ENCODE assay signal across 16 cellular contexts in genomic region chr7:81616951-81617350, GRCh38.
A peak's percentile ranks its signal among the peaks of the same experiment; 100 is the strongest.
DNase-seq lines count a peak whose midpoint lies in the region; ATAC-seq lines count a peak whose summit lies in the region.
"Had no signal": no experiment of that assay in that cellular context is flagged by ENCODE, and none has a peak within 500 bp of the region (broad histone marks: within the 10 kb centered on the region; RNA-seq: fewer than 3 reads in every experiment).

No MANE protein-coding gene starts in this region.

- POLR2A ChIA-PET in naive thymus-derived CD8-positive, alpha-beta T cell (lab: Charles Lee), result no interaction called here

- H4K8ac ChIP-seq in mesendoderm (ENCODE audit: low read depth, low read length), result no peak overlapping the region

- H2BK120ac ChIP-seq in mesendoderm (ENCODE audit: low read depth, low read length), result no peak overlapping the region

- H3K79me1 ChIP-seq in mesendoderm (ENCODE audit: low read length), result no peaks in the 10 kb centered on the region

- no CpG with 5 or more reads among the region's 3 CpGs for WGBS in mesendoderm (ENCODE audit: extremely low coverage, insufficient coverage, low lambda C conversion rate)

- H3K4me1 Mint-ChIP-seq in naive thymus-derived CD8-positive, alpha-beta T cell, result no peaks in the 10 kb centered on the region
- H3K4me1 Mint-ChIP-seq: CD4-positive, alpha-beta memory T cell; IgD-negative memory B cell; neural progenitor cell had no signal

- no peak overlapping the region for H2AK5ac ChIP-seq in mesendoderm (ENCODE audit: low read length)

- H3K56ac ChIP-seq in mesendoderm (ENCODE audit: low read length), result no peak overlapping the region

- DNase-seq in amniotic epithelial cell (ENCODE audit: low read depth) (peak; percentile 31), mesendoderm (peak; percentile 7)
- no peak for DNase-seq in naive thymus-derived CD8-positive, alpha-beta T cell
- no peak for DNase-seq in stimulated activated CD4-positive, alpha-beta T cell treated with anti-CD3 and anti-CD28 coated beads, Interleukin-1b, Interleukin-23, amount 100 ng/mL, for 48 hours
- DNase-seq: activated CD4-positive, alpha-beta T cell treated with anti-CD3 and anti-CD28 coated beads, Interleukin-2, amount 50 U/mL, for 48 hours; activated effector memory CD4-positive, alpha-beta T cell treated with anti-CD3 and anti-CD28 coated beads, Interleukin-2, amount 50 U/mL, for 16 hours; CD4-positive, alpha-beta memory T cell; left cardiac atrium; NCI-H187 had no signal

- H3K27me3 Mint-ChIP-seq in naive thymus-derived CD8-positive, alpha-beta T cell, result no peaks in the 10 kb centered on the region
- H3K27me3 Mint-ChIP-seq: CD4-positive, alpha-beta memory T cell; IgD-negative memory B cell had no signal

- H3K4me2 ChIP-seq in mesendoderm (ENCODE audit: low read length), result no peak overlapping the region
- H3K4me2 ChIP-seq: neural progenitor cell had no signal

- H2BK15ac ChIP-seq in mesendoderm (replicated peaks; ENCODE audit: low read depth), result no peak overlapping the region

- H3K9ac ChIP-seq in mesendoderm (ENCODE audit: low read length), result no peak overlapping the region
- H3K9ac ChIP-seq: neural progenitor cell had no signal

- no peaks in the 10 kb centered on the region for H3K79me2 ChIP-seq in mesendoderm (ENCODE audit: control insufficient read depth, insufficient read depth, low read length)

- H3K4me3 Mint-ChIP-seq in naive thymus-derived CD8-positive, alpha-beta T cell, result no peak overlapping the region
- H3K4me3 Mint-ChIP-seq: IgD-negative memory B cell; neural progenitor cell; T-helper 1 cell treated with Interleukin-12 subunit alpha and Interleukin-12 subunit beta and Interleukin-4 antibody, amounts not matched to agents 30 μg/mL and 1 μg/mL, for 36 hours had no signal

- H3K18ac ChIP-seq in mesendoderm (ENCODE audit: low read length), result no peak overlapping the region

- H3K23ac ChIP-seq in mesendoderm (ENCODE audit: low read length), result no peak overlapping the region

- H3K36me3 ChIP-seq in mesendoderm (ENCODE audit: control insufficient read depth, insufficient read depth, low read length), result no peaks in the 10 kb centered on the region
- H3K36me3 ChIP-seq: neural progenitor cell had no signal

- no peak overlapping the region for H4K5ac ChIP-seq in mesendoderm (ENCODE audit: low read length)

- H3K4ac ChIP-seq in mesendoderm (ENCODE audit: low read depth, low read length), result no peak overlapping the region

- ATAC-seq in GM18498 (IDR thresholded peaks at IDR 0.05; ENCODE audit: unreplicated experiment) (peak; percentile 56), HG02852 (IDR thresholded peaks at IDR 0.05; ENCODE audit: unreplicated experiment) (peak; percentile 73), HG02759 (IDR thresholded peaks at IDR 0.05; ENCODE audit: unreplicated experiment) (no peak), GM18502 (IDR thresholded peaks at IDR 0.05; ENCODE audit: poor library complexity, unreplicated experiment) (no peak)
- ATAC-seq in naive thymus-derived CD8-positive, alpha-beta T cell, result no peak
- ATAC-seq: left cardiac atrium had no signal

- no peak overlapping the region for H2BK5ac ChIP-seq in mesendoderm (ENCODE audit: low read length)

- peaks cover 0 to 9% (median 0%) of the 10 kb centered on the region in 9 donors for H3K9me3 Mint-ChIP-seq in naive thymus-derived CD8-positive, alpha-beta T cell
- H3K9me3 Mint-ChIP-seq: neural progenitor cell; T-helper 1 cell treated with Interleukin-12 subunit alpha and Interleukin-12 subunit beta and Interleukin-4 antibody, amounts not matched to agents 30 μg/mL and 1 μg/mL, for 36 hours had no signal

- H3K27ac ChIP-seq in mesendoderm (ENCODE audit: low read depth, low read length), result no peak overlapping the region
- H3K27ac ChIP-seq: neural progenitor cell had no signal

- H3K36me3 Mint-ChIP-seq in naive thymus-derived CD8-positive, alpha-beta T cell, result no peaks in the 10 kb centered on the region
- H3K36me3 Mint-ChIP-seq: CD4-positive, alpha-beta memory T cell; IgD-negative memory B cell; neural progenitor cell had no signal

- H3K27ac Mint-ChIP-seq in naive thymus-derived CD8-positive, alpha-beta T cell, result no peak overlapping the region
- H3K27ac Mint-ChIP-seq: CD4-positive, alpha-beta memory T cell; IgD-negative memory B cell; neural progenitor cell; T-helper 1 cell treated with Interleukin-12 subunit alpha and Interleukin-12 subunit beta and Interleukin-4 antibody, amounts not matched to agents 30 μg/mL and 1 μg/mL, for 36 hours had no signal

- H3K4me3 ChIP-seq in mesendoderm (ENCODE audit: low read length), result no peak overlapping the region
- H3K4me3 ChIP-seq: neural progenitor cell had no signal

- H3K4me1 ChIP-seq in mesendoderm (ENCODE audit: control insufficient read depth, low read depth, low read length), result no peaks in the 10 kb centered on the region
- H3K4me1 ChIP-seq: neural progenitor cell had no signal

- no peaks in the 10 kb centered on the region for H3K27me3 ChIP-seq in mesendoderm (ENCODE audit: insufficient read depth, low read length, poor library complexity)
- H3K27me3 ChIP-seq: neural progenitor cell had no signal

Comparison
In these comparisons a context has a peak if more than half of its experiments do, and no peak if none do; other contexts are left out.
1. ATAC-seq: peak in GM18498 (single experiment) and HG02852 (single experiment); none in HG02759 (single experiment), naive thymus-derived CD8-positive, alpha-beta T cell (0 of 2) and GM18502 (single experiment).
2. DNase-seq: peak in amniotic epithelial cell (single experiment) and mesendoderm (single experiment); none in naive thymus-derived CD8-positive, alpha-beta T cell (0 of 10) and stimulated activated CD4-positive, alpha-beta T cell treated with anti-CD3 and anti-CD28 coated beads, Interleukin-1b, Interleukin-23, amount 100 ng/mL, for 48 hours (single experiment).